Comparison of ENCODE assay signal across 12 cellular contexts in the genomic region with DNA sequence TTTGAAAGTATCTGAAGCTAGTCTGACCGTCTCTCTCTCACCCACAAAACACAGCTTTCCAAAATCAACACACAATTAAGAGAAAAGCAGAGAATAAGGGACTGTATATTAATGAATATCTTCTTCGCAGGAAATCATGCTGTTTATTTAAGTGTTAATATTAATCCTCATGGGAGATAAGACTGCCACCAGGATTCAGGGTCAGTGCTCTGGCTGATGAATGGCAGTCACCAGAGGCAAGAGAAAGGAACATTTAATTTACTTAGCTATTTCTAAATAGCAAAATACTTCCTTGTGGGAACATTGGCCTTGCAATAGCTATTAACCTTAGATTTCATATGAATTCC. TPM values are rescaled to one million over a fixed set of nuclear protein-coding genes. Genes with fewer than 3 reads are reported as not detected.
A peak's percentile ranks its signal among the peaks of the same experiment; 100 is the strongest.
DNase-seq lines count a peak whose midpoint lies in the region; ATAC-seq, FAIRE-seq and TF ChIP-seq lines count a peak whose summit lies in the region.
"Had no signal": no experiment of that assay in that cellular context is flagged by ENCODE, and none has a peak within 500 bp of the region (broad histone marks: within the 10 kb centered on the region; RNA-seq: fewer than 3 reads in every experiment).

No MANE protein-coding gene starts in this region.

- TF ChIP-seq RAD21 in SK-N-SH (IDR thresholded peaks at IDR 0.05; ENCODE audit: low read length) = no peak

- POLR2A ChIA-PET in SK-N-SH (lab: Yijun Ruan, JAX) = no interaction called here
- POLR2A ChIA-PET in WTC11 (lab: Charles Lee) = no interaction called here

- no peaks in the 10 kb centered on the region for H3K9me3 Mint-ChIP-seq in WTC11
- no peaks in the 10 kb centered on the region for H3K9me3 Mint-ChIP-seq in stimulated activated effector memory CD8-positive, alpha-beta T cell treated with anti-CD3 and anti-CD28 coated beads, Interleukin-12 subunit alpha, Interleukin-12 subunit beta, amount 100 ng/mL, for 72 hours

- no peak for TF ChIP-seq CTCF in SK-N-SH (IDR thresholded peaks at IDR 0.05)
- no peak for TF ChIP-seq CTCF in WTC11 (IDR thresholded peaks at IDR 0.05)
- no peak for TF ChIP-seq CTCF in kidney (IDR thresholded peaks at IDR 0.05; ENCODE audit: borderline replicate concordance, extremely low read depth, insufficient read depth)

- peaks cover 8% of the 10 kb centered on the region; the same call in 1 of the 2 replicates for H3K36me3 Mint-ChIP-seq in WTC11
- H3K36me3 Mint-ChIP-seq in stimulated activated effector memory CD8-positive, alpha-beta T cell treated with anti-CD3 and anti-CD28 coated beads, Interleukin-12 subunit alpha, Interleukin-12 subunit beta, amount 100 ng/mL, for 72 hours = peaks cover 48% of the 10 kb centered on the region

- H3K4me1 ChIP-seq in SK-N-SH (ENCODE audit: control insufficient read depth in 1 of 2, insufficient read depth in 2 of 2, low read depth in 1 of 2, low read length in 1 of 2) = peaks cover 18 to 20% of the 10 kb centered on the region in 2 experiments; a peak in 3 of 4 replicates
- peaks cover 6 to 13% of the 10 kb centered on the region in 2 donors for H3K4me1 ChIP-seq in kidney (ENCODE audit: control insufficient read depth in 1 of 2, insufficient read depth in 1 of 2, low read depth in 1 of 2, low read length in 2 of 2)

- CTCF ChIA-PET in SK-N-SH (lab: Yijun Ruan, JAX) (interaction anchor here (0.9 to 1.1 kb wide), 2 partner anchors 26 to 60 kb away, joined by 3 read pairs; no protein-coding TSS in a partner anchor), WTC11 (lab: Charles Lee) (no interaction called here)

- no peak overlapping the region for H2AFZ ChIP-seq in SK-N-SH (ENCODE audit: low read depth)

- H3K4me3 Mint-ChIP-seq in WTC11 = peak overlapping the region; percentile 14
- peak overlapping the region; percentile 80 for H3K4me3 Mint-ChIP-seq in stimulated activated effector memory CD8-positive, alpha-beta T cell treated with anti-CD3 and anti-CD28 coated beads, Interleukin-12 subunit alpha, Interleukin-12 subunit beta, amount 100 ng/mL, for 72 hours

- peak overlapping the region; percentile 80 for H3K4me2 ChIP-seq in SK-N-SH

- no peak for TF ChIP-seq EP300 in SK-N-SH (IDR thresholded peaks at IDR 0.05; ENCODE audit: borderline replicate concordance in 1 of 2, low read depth in 1 of 2, low read length in 1 of 2)

- peak overlapping the region; percentile 7; the same call in 1 of the 2 replicates for H3K27ac Mint-ChIP-seq in WTC11
- H3K27ac Mint-ChIP-seq in stimulated activated effector memory CD8-positive, alpha-beta T cell treated with anti-CD3 and anti-CD28 coated beads, Interleukin-12 subunit alpha, Interleukin-12 subunit beta, amount 100 ng/mL, for 72 hours = peak overlapping the region; percentile 100

- FAIRE-seq in kidney (lab: Jason Lieb, UNC) = no peak

- peaks cover 5% of the 10 kb centered on the region for H3F3A ChIP-seq in SK-N-SH (replicated peaks; ENCODE audit: insufficient read depth)

- no peaks in the 10 kb centered on the region for H3K27me3 ChIP-seq in SK-N-SH (ENCODE audit: insufficient read depth)
- H3K27me3 ChIP-seq: neutrophil had no signal

- no peaks in the 10 kb centered on the region for H3K9me2 ChIP-seq in SK-N-SH

- DNase-seq in SK-N-SH (no peak), WTC11 (ENCODE audit: low spot score) (no peak), kidney (peak; percentile 44), mesenteric fat pad (ENCODE audit: low spot score) (no peak), SW 1271 (lab: John Stamatoyannopoulos, UW) (no peak)
- DNase-seq in stimulated activated effector memory CD8-positive, alpha-beta T cell treated with anti-CD3 and anti-CD28 coated beads, Interleukin-12 subunit alpha, Interleukin-12 subunit beta, amount 100 ng/mL, for 72 hours (ENCODE audit: low spot score in 2 of 2) = no peak
- DNase-seq: ACHN, gastrocnemius medialis, NCI-H226 had no signal

- peak overlapping the region in 1 of 2 experiments; percentile 90; a peak in 1 of 4 replicates for H3K4me3 ChIP-seq in SK-N-SH (ENCODE audit: low read depth in 2 of 2, low read length in 1 of 2)
- peak overlapping the region in 1 of 2 donors; percentile 14 for H3K4me3 ChIP-seq in kidney (ENCODE audit: low read length in 2 of 2)

- H3K4me1 Mint-ChIP-seq in WTC11 = peaks cover 52% of the 10 kb centered on the region
- peaks cover 40% of the 10 kb centered on the region for H3K4me1 Mint-ChIP-seq in stimulated activated effector memory CD8-positive, alpha-beta T cell treated with anti-CD3 and anti-CD28 coated beads, Interleukin-12 subunit alpha, Interleukin-12 subunit beta, amount 100 ng/mL, for 72 hours

- peak overlapping the region in 1 of 2 experiments; percentile 34; a peak in 1 of 4 replicates for H3K27ac ChIP-seq in SK-N-SH (ENCODE audit: low read depth in 2 of 2, low read length in 1 of 2)
- H3K27ac ChIP-seq in kidney (ENCODE audit: low read depth in 2 of 2, low read length in 2 of 2) = peak overlapping the region; percentile 8 to 33
- H3K27ac ChIP-seq: neutrophil had no signal

- H3K9ac ChIP-seq in SK-N-SH (no peak overlapping the region), kidney (ENCODE audit: low read length in 2 of 2) (peak overlapping the region in 1 of 2 donors; percentile 15)

- peaks cover 19 to 22% of the 10 kb centered on the region in 2 experiments for H3K36me3 ChIP-seq in SK-N-SH (replicated peaks in 1 of 2; ENCODE audit: control insufficient read depth in 1 of 2, insufficient read depth in 2 of 2, low read length in 1 of 2)
- H3K36me3 ChIP-seq in kidney (ENCODE audit: control insufficient read depth in 1 of 2, insufficient read depth in 2 of 2, low read length in 2 of 2) = no peaks in the 10 kb centered on the region

- ATAC-seq in SK-N-SH treated with all-trans-retinoic acid at 6 μM for 48 hours = no peak
- no peak for ATAC-seq in WTC11
- ATAC-seq in stimulated activated effector memory CD8-positive, alpha-beta T cell treated with anti-CD3 and anti-CD28 coated beads, Interleukin-12 subunit alpha, Interleukin-12 subunit beta, amount 100 ng/mL, for 72 hours = no peak
- no peak for ATAC-seq in HG02798 (IDR thresholded peaks at IDR 0.05; ENCODE audit: poor library complexity, unreplicated experiment)
- ATAC-seq: gastrocnemius medialis had no signal

- no peaks in the 10 kb centered on the region for H4K20me1 ChIP-seq in SK-N-SH (ENCODE audit: insufficient read depth)

- intact Hi-C loops in kidney (cut with DNase I) = no loop called here

- 81% methylated on average over 2 of the region's 2 CpGs for WGBS in SK-N-SH (ENCODE audit: low lambda C conversion rate)

- H3K27me3 Mint-ChIP-seq in WTC11 (ENCODE audit: low read depth) = no peaks in the 10 kb centered on the region

- H3K9me3 ChIP-seq in SK-N-SH (no peaks in the 10 kb centered on the region), kidney (ENCODE audit: control insufficient read depth in 1 of 2, low read length in 2 of 2) (no peaks in the 10 kb centered on the region)
- H3K9me3 ChIP-seq: gastrocnemius medialis, neutrophil had no signal

- peaks cover 67% of the 10 kb centered on the region for H3K79me2 ChIP-seq in SK-N-SH (ENCODE audit: insufficient read depth)

TF ChIP-seq in SK-N-SH, 30 proteins besides CTCF, POLR2A, EP300 and RAD21 (continues in another document):
- TF ChIP-seq SMC3 (IDR thresholded peaks at IDR 0.05; ENCODE audit: low read depth, low read length) (no peak), MXI1 (IDR thresholded peaks at IDR 0.05; ENCODE audit: low read depth, low read length) (no peak), FOXJ3 (CRISPR knock-in tag; IDR thresholded peaks at IDR 0.05) (no peak), MEF2A (IDR thresholded peaks at IDR 0.05; ENCODE audit: borderline replicate concordance, low read depth) (no peak)

TF ChIP-seq in SK-N-SH treated with all-trans-retinoic acid at 6 μM for 48 hours, 23 proteins besides CTCF, POLR2A, EP300 and RAD21 (continues in another document):
- TF ChIP-seq ZFP3 (CRISPR knock-in tag; IDR thresholded peaks at IDR 0.05) (no peak), GLIS3 (CRISPR knock-in tag; IDR thresholded peaks at IDR 0.05) (no peak), ZFP30 (CRISPR knock-in tag; IDR thresholded peaks at IDR 0.05) (no peak)
- TF ChIP-seq, protein P1, sequence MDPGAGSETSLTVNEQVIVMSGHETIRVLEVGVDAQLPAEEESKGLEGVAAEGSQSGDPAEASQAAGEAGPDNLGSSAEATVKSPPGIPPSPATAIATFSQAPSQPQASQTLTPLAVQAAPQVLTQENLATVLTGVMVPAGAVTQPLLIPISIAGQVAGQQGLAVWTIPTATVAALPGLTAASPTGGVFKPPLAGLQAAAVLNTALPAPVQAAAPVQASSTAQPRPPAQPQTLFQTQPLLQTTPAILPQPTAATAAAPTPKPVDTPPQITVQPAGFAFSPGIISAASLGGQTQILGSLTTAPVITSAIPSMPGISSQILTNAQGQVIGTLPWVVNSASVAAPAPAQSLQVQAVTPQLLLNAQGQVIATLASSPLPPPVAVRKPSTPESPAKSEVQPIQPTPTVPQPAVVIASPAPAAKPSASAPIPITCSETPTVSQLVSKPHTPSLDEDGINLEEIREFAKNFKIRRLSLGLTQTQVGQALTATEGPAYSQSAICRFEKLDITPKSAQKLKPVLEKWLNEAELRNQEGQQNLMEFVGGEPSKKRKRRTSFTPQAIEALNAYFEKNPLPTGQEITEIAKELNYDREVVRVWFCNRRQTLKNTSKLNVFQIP (CRISPR knock-in tag; IDR thresholded peaks at IDR 0.05; ENCODE audit: borderline replicate concordance, low read depth) = no peak

TF ChIP-seq in WTC11, 78 proteins besides CTCF, POLR2A, EP300 and RAD21:
- TF ChIP-seq ZNF219 (CRISPR knock-in tag; IDR thresholded peaks at IDR 0.05; ENCODE audit: borderline replicate concordance) = no peak

RNA-seq across cellular contexts. Expression of a gene that starts 2.2 kb away (rescaled TPM):
- polyA plus RNA-seq in SK-N-SH (2012; rRNA removed) (5.9 and 7.7 TPM in 2 replicates), kidney (ENCODE audit: insufficient read depth, low read depth, low replicate concordance) (5.6 TPM)
- polyA plus RNA-seq in SK-N-SH (2012; cell fraction: cytosol; rRNA removed) = 5.7 and 6.1 TPM in 2 replicates
- 11.6 and 15.3 TPM in 2 replicates for polyA plus RNA-seq in SK-N-SH (2012; cell fraction: nucleus; rRNA removed)
- total RNA-seq in WTC11 (2021) (4.8 to 5.3 TPM (median 4.9 TPM) in 3 replicates), kidney (14.8 TPM), mesenteric fat pad (8.4 TPM)
